28 cellular contexts compared by ENCODE assay signal in genomic region chr12:113688313-113688712, GRCh38.
"Had no signal": no experiment of that assay in that cellular context is flagged by ENCODE, and none has a peak within 500 bp of the region (broad histone marks: within the 10 kb centered on the region; RNA-seq: fewer than 3 reads in every experiment).

No MANE protein-coding gene starts in this region.

- H3K27me3 Mint-ChIP-seq: activated CD4-positive, alpha-beta memory T cell treated with anti-CD3 and anti-CD28 coated beads, Interleukin-2, amount 10 ng/mL, durations not matched to agents 7 days and 5 days; activated CD4-positive, alpha-beta T cell treated with anti-CD3 and anti-CD28 coated beads, Interleukin-2, amount 10 ng/mL, durations not matched to agents 7 days and 5 days; activated naive CD4-positive, alpha-beta T cell treated with anti-CD3 and anti-CD28 coated beads, Interleukin-2, amount 10 ng/mL, durations not matched to agents 7 days and 5 days; activated naive CD8-positive, alpha-beta T cell treated with anti-CD3 and anti-CD28 coated beads, Interleukin-2, amount 10 ng/mL, durations not matched to agents 7 days and 5 days had no signal

- ATAC-seq: activated naive CD4-positive, alpha-beta T cell treated with anti-CD3 and anti-CD28 coated beads, Interleukin-2, amount 50 U/mL, for 72 hours; activated T-cell treated with anti-CD3 and anti-CD28 coated beads, Interleukin-2, amount 50 U/mL, for 72 hours; foreskin keratinocyte; gastrocnemius medialis; heart left ventricle had no signal

- H3K36me3 Mint-ChIP-seq: activated naive CD4-positive, alpha-beta T cell treated with anti-CD3 and anti-CD28 coated beads, Interleukin-2, amount 10 ng/mL, durations not matched to agents 7 days and 5 days; activated naive CD4-positive, alpha-beta T cell treated with anti-CD3 and anti-CD28 coated beads, Interleukin-2, amount 50 U/mL, for 72 hours; activated naive CD8-positive, alpha-beta T cell treated with anti-CD3 and anti-CD28 coated beads, Interleukin-2, amount 10 ng/mL, durations not matched to agents 7 days and 5 days; brain had no signal

- H3K9me3 ChIP-seq: ascending aorta, esophagus muscularis mucosa, gastrocnemius medialis, heart left ventricle had no signal

- H3K36me3 ChIP-seq: ascending aorta, esophagus muscularis mucosa, gastrocnemius medialis, heart left ventricle had no signal

- H3K4me3 Mint-ChIP-seq: activated CD4-positive, alpha-beta memory T cell treated with anti-CD3 and anti-CD28 coated beads, Interleukin-2, amount 10 ng/mL, durations not matched to agents 7 days and 5 days; activated CD4-positive, alpha-beta T cell treated with anti-CD3 and anti-CD28 coated beads, Interleukin-2, amount 10 ng/mL, durations not matched to agents 7 days and 5 days; activated naive CD4-positive, alpha-beta T cell treated with anti-CD3 and anti-CD28 coated beads, Interleukin-2, amount 10 ng/mL, durations not matched to agents 7 days and 5 days; activated naive CD8-positive, alpha-beta T cell treated with anti-CD3 and anti-CD28 coated beads, Interleukin-2, amount 10 ng/mL, durations not matched to agents 7 days and 5 days; activated T-cell treated with anti-CD3 and anti-CD28 coated beads, Interleukin-2, amount 50 U/mL, for 24 hours; activated T-cell treated with anti-CD3 and anti-CD28 coated beads, Interleukin-2, amount 50 U/mL, for 72 hours; brain; central memory CD8-positive, alpha-beta T cell; dendritic cell treated with granulocyte-macrophage colony-stimulating factor and Interleukin-4, amounts not matched to agents 40 ng/mL and 50 ng/mL, for 4 days had no signal

- H3K27ac Mint-ChIP-seq: activated CD4-positive, alpha-beta memory T cell treated with anti-CD3 and anti-CD28 coated beads, Interleukin-2, amount 10 ng/mL, durations not matched to agents 7 days and 5 days; activated CD4-positive, alpha-beta T cell treated with anti-CD3 and anti-CD28 coated beads, Interleukin-2, amount 10 ng/mL, durations not matched to agents 7 days and 5 days; activated naive CD4-positive, alpha-beta T cell treated with anti-CD3 and anti-CD28 coated beads, Interleukin-2, amount 10 ng/mL, durations not matched to agents 7 days and 5 days; activated naive CD4-positive, alpha-beta T cell treated with anti-CD3 and anti-CD28 coated beads, Interleukin-2, amount 50 U/mL, for 72 hours; activated naive CD8-positive, alpha-beta T cell treated with anti-CD3 and anti-CD28 coated beads, Interleukin-2, amount 10 ng/mL, durations not matched to agents 7 days and 5 days; activated T-cell treated with anti-CD3 and anti-CD28 coated beads, Interleukin-2, amount 50 U/mL, for 24 hours; activated T-cell treated with anti-CD3 and anti-CD28 coated beads, Interleukin-2, amount 50 U/mL, for 72 hours; dendritic cell treated with granulocyte-macrophage colony-stimulating factor and Interleukin-4, amounts not matched to agents 40 ng/mL and 50 ng/mL, for 4 days had no signal

- H3K4me3 ChIP-seq: ascending aorta, coronary artery, dorsolateral prefrontal cortex, esophagus muscularis mucosa, gastrocnemius medialis, heart left ventricle had no signal

- DNase-seq: activated CD4-positive, alpha-beta memory T cell treated with anti-CD3 and anti-CD28 coated beads, Interleukin-2, amount 10 ng/mL, durations not matched to agents 7 days and 5 days; activated CD4-positive, alpha-beta T cell treated with anti-CD3 and anti-CD28 coated beads for 1 hour; activated CD4-positive, alpha-beta T cell treated with anti-CD3 and anti-CD28 coated beads for 4 hours; activated CD4-positive, alpha-beta T cell treated with anti-CD3 and anti-CD28 coated beads, Interleukin-2, amount 10 ng/mL, durations not matched to agents 7 days and 5 days; activated CD4-positive, alpha-beta T cell treated with anti-CD3 and anti-CD28 coated beads, Interleukin-2, amount 50 U/mL, for 4 hours; activated CD8-positive, alpha-beta memory T cell treated with anti-CD3 and anti-CD28 coated beads, Interleukin-2, amount 50 U/mL, for 48 hours; activated gamma-delta T cell; activated naive CD4-positive, alpha-beta T cell; activated naive CD4-positive, alpha-beta T cell treated with anti-CD3 and anti-CD28 coated beads, Interleukin-2, amount 10 ng/mL, durations not matched to agents 7 days and 5 days; activated naive CD8-positive, alpha-beta T cell treated with anti-CD3 and anti-CD28 coated beads, Interleukin-2, amount 10 ng/mL, durations not matched to agents 7 days and 5 days; activated T-cell treated with anti-CD3 and anti-CD28 coated beads for 4 hours; activated T-cell treated with anti-CD3 and anti-CD28 coated beads, Interleukin-2, amount 50 U/mL, for 24 hours; activated T-cell treated with anti-CD3 and anti-CD28 coated beads, Interleukin-2, amount 50 U/mL, for 72 hours; effector memory CD4-positive, alpha-beta T cell; erythroblast; foreskin keratinocyte; gastrocnemius medialis; glutamatergic neuron; heart left ventricle; T-helper 2 cell had no signal

- H3K27ac ChIP-seq: ascending aorta, coronary artery, dorsolateral prefrontal cortex, esophagus muscularis mucosa, foreskin keratinocyte, gastrocnemius medialis, heart left ventricle had no signal

- H3K4me1 ChIP-seq: ascending aorta, esophagus muscularis mucosa, foreskin keratinocyte, gastrocnemius medialis, heart left ventricle had no signal

- H3K4me1 Mint-ChIP-seq: activated CD4-positive, alpha-beta memory T cell treated with anti-CD3 and anti-CD28 coated beads, Interleukin-2, amount 10 ng/mL, durations not matched to agents 7 days and 5 days; activated CD4-positive, alpha-beta T cell treated with anti-CD3 and anti-CD28 coated beads, Interleukin-2, amount 10 ng/mL, durations not matched to agents 7 days and 5 days; activated naive CD4-positive, alpha-beta T cell treated with anti-CD3 and anti-CD28 coated beads, Interleukin-2, amount 10 ng/mL, durations not matched to agents 7 days and 5 days; activated naive CD8-positive, alpha-beta T cell treated with anti-CD3 and anti-CD28 coated beads, Interleukin-2, amount 10 ng/mL, durations not matched to agents 7 days and 5 days; central memory CD8-positive, alpha-beta T cell had no signal

- H3K9me3 Mint-ChIP-seq: activated CD4-positive, alpha-beta memory T cell treated with anti-CD3 and anti-CD28 coated beads, Interleukin-2, amount 10 ng/mL, durations not matched to agents 7 days and 5 days; activated CD4-positive, alpha-beta T cell treated with anti-CD3 and anti-CD28 coated beads, Interleukin-2, amount 10 ng/mL, durations not matched to agents 7 days and 5 days; activated naive CD4-positive, alpha-beta T cell treated with anti-CD3 and anti-CD28 coated beads, Interleukin-2, amount 10 ng/mL, durations not matched to agents 7 days and 5 days; activated naive CD4-positive, alpha-beta T cell treated with anti-CD3 and anti-CD28 coated beads, Interleukin-2, amount 50 U/mL, for 72 hours; activated naive CD8-positive, alpha-beta T cell treated with anti-CD3 and anti-CD28 coated beads, Interleukin-2, amount 10 ng/mL, durations not matched to agents 7 days and 5 days; activated T-cell treated with anti-CD3 and anti-CD28 coated beads, Interleukin-2, amount 50 U/mL, for 24 hours; activated T-cell treated with anti-CD3 and anti-CD28 coated beads, Interleukin-2, amount 50 U/mL, for 72 hours; central memory CD8-positive, alpha-beta T cell; dendritic cell treated with granulocyte-macrophage colony-stimulating factor and Interleukin-4, amounts not matched to agents 40 ng/mL and 50 ng/mL, for 4 days had no signal

- H3K27me3 ChIP-seq: ascending aorta, foreskin keratinocyte had no signal
